Comparison of ENCODE assay signal across 14 cellular contexts in the genomic region with DNA sequence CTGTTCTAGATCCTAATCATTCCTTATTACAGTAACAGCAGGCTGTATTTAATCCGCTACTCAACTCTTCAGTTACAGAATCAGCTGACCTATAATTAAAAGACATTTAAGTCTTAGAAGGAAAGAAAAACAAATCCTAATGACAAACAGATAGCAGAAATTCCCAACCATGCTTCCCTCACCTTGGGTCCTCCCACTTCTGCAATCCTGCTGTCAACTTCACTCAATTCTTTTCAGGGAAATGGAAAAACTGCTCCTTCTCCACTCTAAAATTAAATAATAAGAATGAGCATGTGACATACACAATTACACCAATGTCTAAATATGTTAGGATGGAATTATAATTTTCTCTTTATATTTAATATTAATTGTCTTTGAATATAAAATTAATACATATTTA.
DNase-seq lines count a peak whose midpoint lies in the region; ATAC-seq and TF ChIP-seq lines count a peak whose summit lies in the region.
"Had no signal": no experiment of that assay in that cellular context is flagged by ENCODE, and none has a peak within 500 bp of the region (broad histone marks: within the 10 kb centered on the region; RNA-seq: fewer than 3 reads in every experiment).

No MANE protein-coding gene starts in this region.

- DNase-seq in D341Med (ENCODE audit: low spot score) (peak; percentile 48), NCI-H1105 (lab: John Stamatoyannopoulos, UW) (peak; percentile 24), retina (peak; percentile 19), prostate gland (ENCODE audit: low spot score) (no peak), erythroblast (lab: John Stamatoyannopoulos, UW) (no peak)
- DNase-seq: CD8-positive, alpha-beta memory T cell; HCEC 1CT; NCI-H1048; NCI-H187; SHP77 treated with DMSO at 0.1 percent for 48 hours; T-helper 2 cell had no signal

- TF ChIP-seq CTCF in prostate gland (IDR thresholded peaks at IDR 0.05), result no peak

- no peaks in the 10 kb centered on the region for H3K9me3 ChIP-seq in prostate gland
- H3K9me3 ChIP-seq: BLaER1 had no signal

- H3K27ac ChIP-seq in prostate gland, result no peak overlapping the region
- H3K27ac ChIP-seq: BLaER1 had no signal

- H3K27me3 ChIP-seq in prostate gland (replicated peaks; ENCODE audit: insufficient read depth), result no peaks in the 10 kb centered on the region
- H3K27me3 ChIP-seq: BLaER1 had no signal

- intact Hi-C loops in prostate gland (cut with DNase I), result no loop called here

- H3K36me3 ChIP-seq in prostate gland, result no peaks in the 10 kb centered on the region
- H3K36me3 ChIP-seq: BLaER1 had no signal

- 79% methylated on average over 1 of the region's 1 CpG for WGBS in prostate gland

- TF ChIP-seq POLR2A in prostate gland (IDR thresholded peaks at IDR 0.05) (no peak), GM18505 (IDR thresholded peaks at IDR 0.05; ENCODE audit: borderline replicate concordance, extremely low read depth, insufficient read depth, insufficient read length) (no peak), erythroblast (IDR thresholded peaks at IDR 0.05; ENCODE audit: low read length) (no peak)

- no peaks in the 10 kb centered on the region for H3K4me1 ChIP-seq in prostate gland (replicated peaks)
- H3K4me1 ChIP-seq: BLaER1 had no signal

- no peak overlapping the region for H3K4me3 ChIP-seq in prostate gland
- H3K4me3 ChIP-seq: BLaER1 had no signal

- peak; percentile 96 for ATAC-seq in SK-N-SH treated with all-trans-retinoic acid at 6 μM for 48 hours
- ATAC-seq in GM18505 (IDR thresholded peaks at IDR 0.05; ENCODE audit: unreplicated experiment), result no peak

TF ChIP-seq in SK-N-SH treated with all-trans-retinoic acid at 6 μM for 48 hours, 23 proteins besides CTCF, POLR2A, EP300 and RAD21:
- TF ChIP-seq RARB (CRISPR knock-in tag; IDR thresholded peaks at IDR 0.05) (peak; percentile 14; the same call in 1 of the 2 replicates), ZNF70 (CRISPR knock-in tag; IDR thresholded peaks at IDR 0.05) (no peak), PPARA (CRISPR knock-in tag; IDR thresholded peaks at IDR 0.05; ENCODE audit: borderline replicate concordance) (no peak), BACH2 (CRISPR knock-in tag; IDR thresholded peaks at IDR 0.05; ENCODE audit: borderline replicate concordance) (no peak), TOX (CRISPR knock-in tag; IDR thresholded peaks at IDR 0.05; ENCODE audit: borderline replicate concordance) (peak; percentile 85), TCF4 (CRISPR knock-in tag; IDR thresholded peaks at IDR 0.05; ENCODE audit: borderline replicate concordance) (no peak), CSDC2 (CRISPR knock-in tag; IDR thresholded peaks at IDR 0.05) (no peak), ISL1 (CRISPR knock-in tag; IDR thresholded peaks at IDR 0.05) (no peak), ZC3H10 (CRISPR knock-in tag; IDR thresholded peaks at IDR 0.05) (peak; percentile 87), ZFP3 (CRISPR knock-in tag; IDR thresholded peaks at IDR 0.05) (no peak), SNAI2 (CRISPR knock-in tag; IDR thresholded peaks at IDR 0.05) (no peak), POU6F1 (CRISPR knock-in tag; IDR thresholded peaks at IDR 0.05; ENCODE audit: borderline replicate concordance, low read depth) (0 out of 2 replicates have a peak, but pooled peaks have one; percentile 48), TSHZ2 (CRISPR knock-in tag; IDR thresholded peaks at IDR 0.05) (no peak), ESRRG (CRISPR knock-in tag; IDR thresholded peaks at IDR 0.05) (no peak), GLIS3 (CRISPR knock-in tag; IDR thresholded peaks at IDR 0.05) (no peak)
- TF ChIP-seq, protein P1, sequence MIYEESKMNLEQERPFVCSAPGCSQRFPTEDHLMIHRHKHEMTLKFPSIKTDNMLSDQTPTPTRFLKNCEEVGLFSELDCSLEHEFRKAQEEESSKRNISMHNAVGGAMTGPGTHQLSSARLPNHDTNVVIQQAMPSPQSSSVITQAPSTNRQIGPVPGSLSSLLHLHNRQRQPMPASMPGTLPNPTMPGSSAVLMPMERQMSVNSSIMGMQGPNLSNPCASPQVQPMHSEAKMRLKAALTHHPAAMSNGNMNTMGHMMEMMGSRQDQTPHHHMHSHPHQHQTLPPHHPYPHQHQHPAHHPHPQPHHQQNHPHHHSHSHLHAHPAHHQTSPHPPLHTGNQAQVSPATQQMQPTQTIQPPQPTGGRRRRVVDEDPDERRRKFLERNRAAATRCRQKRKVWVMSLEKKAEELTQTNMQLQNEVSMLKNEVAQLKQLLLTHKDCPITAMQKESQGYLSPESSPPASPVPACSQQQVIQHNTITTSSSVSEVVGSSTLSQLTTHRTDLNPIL (CRISPR knock-in tag; IDR thresholded peaks at IDR 0.05; ENCODE audit: low read depth), result no peak
- TF ChIP-seq, protein P2, sequence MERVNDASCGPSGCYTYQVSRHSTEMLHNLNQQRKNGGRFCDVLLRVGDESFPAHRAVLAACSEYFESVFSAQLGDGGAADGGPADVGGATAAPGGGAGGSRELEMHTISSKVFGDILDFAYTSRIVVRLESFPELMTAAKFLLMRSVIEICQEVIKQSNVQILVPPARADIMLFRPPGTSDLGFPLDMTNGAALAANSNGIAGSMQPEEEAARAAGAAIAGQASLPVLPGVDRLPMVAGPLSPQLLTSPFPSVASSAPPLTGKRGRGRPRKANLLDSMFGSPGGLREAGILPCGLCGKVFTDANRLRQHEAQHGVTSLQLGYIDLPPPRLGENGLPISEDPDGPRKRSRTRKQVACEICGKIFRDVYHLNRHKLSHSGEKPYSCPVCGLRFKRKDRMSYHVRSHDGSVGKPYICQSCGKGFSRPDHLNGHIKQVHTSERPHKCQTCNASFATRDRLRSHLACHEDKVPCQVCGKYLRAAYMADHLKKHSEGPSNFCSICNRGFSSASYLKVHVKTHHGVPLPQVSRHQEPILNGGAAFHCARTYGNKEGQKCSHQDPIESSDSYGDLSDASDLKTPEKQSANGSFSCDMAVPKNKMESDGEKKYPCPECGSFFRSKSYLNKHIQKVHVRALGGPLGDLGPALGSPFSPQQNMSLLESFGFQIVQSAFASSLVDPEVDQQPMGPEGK (CRISPR knock-in tag; IDR thresholded peaks at IDR 0.05; ENCODE audit: borderline replicate concordance), result no peak
TF ChIP-seq in SK-N-SH treated with all-trans-retinoic acid at 6 μM for 48 hours: peak in this region for 4.

Comparison
In these comparisons a context has a peak if more than half of its experiments do, and no peak if none do; other contexts are left out.
1. DNase-seq: peak in D341Med (single experiment), NCI-H1105 (single experiment) and retina (single experiment); none in prostate gland (single experiment) and erythroblast (0 of 2).